ENCODE assay signal across 14 cellular contexts in genomic region chr2:32926708-32927084, GRCh38. TPM values are rescaled to one million over a fixed set of nuclear protein-coding genes. Genes with fewer than 3 reads are reported as not detected.
DNase-seq lines count a peak whose midpoint lies in the region; ATAC-seq and TF ChIP-seq lines count a peak whose summit lies in the region.
"Had no signal": no experiment of that assay in that cellular context is flagged by ENCODE, and none has a peak within 500 bp of the region (broad histone marks: within the 10 kb centered on the region; RNA-seq: fewer than 3 reads in every experiment).

No MANE protein-coding gene starts in this region.

- no peaks in the 10 kb centered on the region for H3K9me2 ChIP-seq in DOHH2 (replicated peaks; ENCODE audit: control insufficient read depth, low read length)

- TF ChIP-seq EP300 in esophagus muscularis mucosa (IDR thresholded peaks at IDR 0.05): no peak

- H3K27me3 ChIP-seq in DOHH2 (ENCODE audit: control insufficient read depth, low read length): no peaks in the 10 kb centered on the region
- no peaks in the 10 kb centered on the region for H3K27me3 ChIP-seq in SJSA1 (replicated peaks)
- H3K27me3 ChIP-seq in foreskin keratinocyte: peaks cover 14% of the 10 kb centered on the region
- H3K27me3 ChIP-seq in CD4-positive, alpha-beta memory T cell (ENCODE audit: insufficient read depth, low read length): no peaks in the 10 kb centered on the region
- no peaks in the 10 kb centered on the region for H3K27me3 ChIP-seq in esophagus muscularis mucosa

- peak overlapping the region; percentile 9 for H3K27ac Mint-ChIP-seq in nephron progenitor cell
- no peak overlapping the region for H3K27ac Mint-ChIP-seq in CD4-positive, alpha-beta memory T cell
- H3K27ac Mint-ChIP-seq: CD4-positive, CD25-positive, alpha-beta regulatory T cell; dendritic cell treated with granulocyte-macrophage colony-stimulating factor and Interleukin-4, amounts not matched to agents 40 ng/mL and 50 ng/mL, for 4 days had no signal

- H3K4me1 ChIP-seq in DOHH2 (ENCODE audit: control insufficient read depth, low read length) (peaks cover 48% of the 10 kb centered on the region), SJSA1 (replicated peaks) (peaks cover 12% of the 10 kb centered on the region), foreskin keratinocyte (no peaks in the 10 kb centered on the region), esophagus muscularis mucosa (no peaks in the 10 kb centered on the region)
- no peaks in the 10 kb centered on the region for H3K4me1 ChIP-seq in CD4-positive, alpha-beta memory T cell (ENCODE audit: insufficient read depth, low read length)

- CTCF ChIA-PET in CD4-positive, alpha-beta memory T cell (lab: Charles Lee; ENCODE audit: partially characterized antibody): no interaction called here

- no peak for TF ChIP-seq POLR2A in esophagus muscularis mucosa (IDR thresholded peaks at IDR 0.05; ENCODE audit: low read depth)

- H3K9me3 ChIP-seq in DOHH2 (ENCODE audit: control insufficient read depth, insufficient read depth, low read length) (no peaks in the 10 kb centered on the region), SJSA1 (replicated peaks) (no peaks in the 10 kb centered on the region), esophagus muscularis mucosa (no peaks in the 10 kb centered on the region)
- no peaks in the 10 kb centered on the region for H3K9me3 ChIP-seq in CD4-positive, alpha-beta memory T cell (ENCODE audit: control insufficient read depth in 1 of 2, low read length in 2 of 2)

- no peak overlapping the region for H3K4me3 Mint-ChIP-seq in nephron progenitor cell
- no peak overlapping the region for H3K4me3 Mint-ChIP-seq in CD4-positive, alpha-beta memory T cell
- H3K4me3 Mint-ChIP-seq: CD4-positive, CD25-positive, alpha-beta regulatory T cell; dendritic cell treated with granulocyte-macrophage colony-stimulating factor and Interleukin-4, amounts not matched to agents 40 ng/mL and 50 ng/mL, for 4 days had no signal

- H3K27ac ChIP-seq in DOHH2 (ENCODE audit: low read depth, low read length): no peak overlapping the region
- H3K27ac ChIP-seq in SJSA1: no peak overlapping the region
- no peak overlapping the region for H3K27ac ChIP-seq in foreskin keratinocyte
- no peak overlapping the region for H3K27ac ChIP-seq in CD4-positive, alpha-beta memory T cell (ENCODE audit: low read depth, low read length)
- H3K27ac ChIP-seq in esophagus muscularis mucosa (replicated peaks in 1 of 4): no peak overlapping the region

- H3K4me2 ChIP-seq in DOHH2 (ENCODE audit: low read length): peak overlapping the region; percentile 36

- DNase-seq in SJSA1 (ENCODE audit: low read depth in 1 of 2, low spot score in 2 of 2) (peak; percentile 48 to 52), foreskin keratinocyte (no peak), nephron progenitor cell (no peak), activated gamma-delta T cell (lab: John Stamatoyannopoulos, UW) (no peak), SW480 (ENCODE audit: low spot score) (no peak), esophagus muscularis mucosa (ENCODE audit: extremely low spot score) (no peak)
- DNase-seq in CD4-positive, alpha-beta memory T cell: no peak
- DNase-seq: activated naive CD4-positive, alpha-beta T cell treated with anti-CD3 and anti-CD28 coated beads, Interleukin-2, amount 50 U/mL, for 16 hours; CD4-positive, CD25-positive, alpha-beta regulatory T cell; NCI-H1417 treated with DMSO at 0.1 percent for 48 hours; stimulated activated CD4-positive, alpha-beta T cell treated with anti-CD3 and anti-CD28 coated beads, Interleukin-12 subunit alpha, Interleukin-12 subunit beta, amount 100 ng/mL, for 4 hours; T1000 had no signal

- no peaks in the 10 kb centered on the region for H3K36me3 Mint-ChIP-seq in nephron progenitor cell (ENCODE audit: low read depth)
- H3K36me3 Mint-ChIP-seq in CD4-positive, alpha-beta memory T cell: no peaks in the 10 kb centered on the region

- H3F3A ChIP-seq in DOHH2 (ENCODE audit: control insufficient read depth, insufficient read depth): no peaks in the 10 kb centered on the region

- no peak overlapping the region for H3K4me3 ChIP-seq in DOHH2 (ENCODE audit: low read length)
- H3K4me3 ChIP-seq in SJSA1: no peak overlapping the region
- no peak overlapping the region for H3K4me3 ChIP-seq in CD4-positive, alpha-beta memory T cell (ENCODE audit: low read length in 2 of 2)
- no peak overlapping the region for H3K4me3 ChIP-seq in esophagus muscularis mucosa

- 56% methylated on average over 2 of the region's 2 CpGs for WGBS in esophagus muscularis mucosa

- POLR2A ChIA-PET in CD4-positive, alpha-beta memory T cell (lab: Charles Lee; ENCODE audit: partially characterized antibody): no interaction called here

- ATAC-seq in foreskin keratinocyte: peak; percentile 31

- H3K4me1 Mint-ChIP-seq in nephron progenitor cell: peaks cover 36% of the 10 kb centered on the region
- no peaks in the 10 kb centered on the region for H3K4me1 Mint-ChIP-seq in CD4-positive, alpha-beta memory T cell
- H3K4me1 Mint-ChIP-seq: CD4-positive, CD25-positive, alpha-beta regulatory T cell had no signal

- TF ChIP-seq CTCF in DOHH2 (IDR thresholded peaks at IDR 0.05; ENCODE audit: low read depth, low read length, poor library complexity, severe bottlenecking): no peak
- no peak for TF ChIP-seq CTCF in foreskin keratinocyte (conservative IDR thresholded peaks at IDR 0.05)
- no peak for TF ChIP-seq CTCF in nephron progenitor cell (IDR thresholded peaks at IDR 0.05)
- TF ChIP-seq CTCF in esophagus muscularis mucosa (IDR thresholded peaks at IDR 0.05): no peak

- H3K36me3 ChIP-seq in DOHH2 (ENCODE audit: control insufficient read depth, low read length) (no peaks in the 10 kb centered on the region), SJSA1 (no peaks in the 10 kb centered on the region), esophagus muscularis mucosa (no peaks in the 10 kb centered on the region)
- H3K36me3 ChIP-seq in CD4-positive, alpha-beta memory T cell (ENCODE audit: insufficient read depth, low read length): no peaks in the 10 kb centered on the region

- peaks cover 10% of the 10 kb centered on the region for H3K27me3 Mint-ChIP-seq in nephron progenitor cell (ENCODE audit: low read depth, poor library complexity)
- H3K27me3 Mint-ChIP-seq in CD4-positive, alpha-beta memory T cell: peaks cover 10 to 18% of the 10 kb centered on the region in 2 donors

- H4K20me1 ChIP-seq in DOHH2 (ENCODE audit: control insufficient read depth, insufficient read depth, low read depth, low read length): no peaks in the 10 kb centered on the region

- H3K79me2 ChIP-seq in DOHH2 (ENCODE audit: control insufficient read depth, low read length): no peaks in the 10 kb centered on the region

- H3K9me3 Mint-ChIP-seq in nephron progenitor cell: peaks cover 18% of the 10 kb centered on the region
- H3K9me3 Mint-ChIP-seq in CD4-positive, alpha-beta memory T cell: peaks cover 0 to 3% (median 0%) of the 10 kb centered on the region in 8 donors
- H3K9me3 Mint-ChIP-seq: dendritic cell treated with granulocyte-macrophage colony-stimulating factor and Interleukin-4, amounts not matched to agents 40 ng/mL and 50 ng/mL, for 4 days had no signal

- intact Hi-C loops in CD4-positive, alpha-beta memory T cell (cut with micrococcal nuclease): no loop called here
- intact Hi-C loops in esophagus muscularis mucosa (cut with DNase I): no loop called here

RNA-seq across cellular contexts. Expression of gene LTBP1, which starts 20.1 kb away (rescaled TPM):
- total RNA-seq in SJSA1 (2014; rRNA removed; shearing (Covaris generic)): 8.7 and 13.0 TPM in 2 replicates
- total RNA-seq in foreskin keratinocyte (2.8 and 8.9 TPM in 2 replicates), esophagus muscularis mucosa (100 to 1,000 TPM; 254 to 465 (median 368) TPM)
- polyA plus RNA-seq in foreskin keratinocyte: 0.82 and 2.1 TPM in 2 replicates
- under 1 TPM in 1 of 2 experiments, not detected in 1; 0.44 TPM for total RNA-seq in CD4-positive, alpha-beta memory T cell
- not detected for polyA plus RNA-seq in CD4-positive, alpha-beta memory T cell
- polyA plus RNA-seq: CD4-positive, CD25-positive, alpha-beta regulatory T cell had no signal

Comparison
In these comparisons a context has a peak if more than half of its experiments do, and no peak if none do; other contexts are left out.
1. DNase-seq: peak in SJSA1 (2 of 2); none in foreskin keratinocyte (0 of 2), nephron progenitor cell (single experiment), CD4-positive, alpha-beta memory T cell (0 of 5), activated gamma-delta T cell (single experiment), SW480 (single experiment) and esophagus muscularis mucosa (single experiment).
2. RNA of gene LTBP1, which starts 20.1 kb away (total RNA-seq): 254 to 465 TPM in esophagus muscularis mucosa; 8.7 to 13.0 TPM in SJSA1, 2.8 to 8.9 TPM in foreskin keratinocyte and 0.44 TPM in CD4-positive, alpha-beta memory T cell; every median in the first group is over 10 times any median in the second.